Comparison of ENCODE assay signal across 15 cellular contexts in the genomic region with DNA sequence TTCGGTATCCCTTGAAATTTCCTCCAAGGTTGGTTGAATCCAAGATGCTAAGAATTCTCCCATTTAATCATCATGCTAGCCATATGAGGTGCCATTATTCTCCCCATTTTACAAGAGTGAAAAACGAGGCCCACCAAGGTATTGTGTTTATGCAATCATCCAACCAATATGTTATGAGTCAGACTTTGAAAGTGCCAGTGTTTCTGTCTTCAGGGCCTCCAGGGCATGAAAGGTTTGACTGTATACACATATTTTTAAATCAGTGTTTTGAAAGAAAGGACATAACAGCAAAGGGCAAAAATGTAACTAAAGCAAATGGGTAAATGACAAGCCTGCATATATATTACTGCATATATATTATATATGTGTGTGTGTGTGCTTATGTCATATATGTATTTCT.
A peak's percentile ranks its signal among the peaks of the same experiment; 100 is the strongest.
DNase-seq lines count a peak whose midpoint lies in the region; ATAC-seq and TF ChIP-seq lines count a peak whose summit lies in the region.
"Had no signal": no experiment of that assay in that cellular context is flagged by ENCODE, and none has a peak within 500 bp of the region (broad histone marks: within the 10 kb centered on the region; RNA-seq: fewer than 3 reads in every experiment).

No MANE protein-coding gene starts in this region.

- peaks cover 1% of the 10 kb centered on the region for H3K9me3 Mint-ChIP-seq in glutamatergic neuron (ENCODE audit: unreplicated experiment)
- H3K9me3 Mint-ChIP-seq: GM23338 had no signal

- H3K27me3 Mint-ChIP-seq in glutamatergic neuron (ENCODE audit: unreplicated experiment): peaks cover 2% of the 10 kb centered on the region
- H3K27me3 Mint-ChIP-seq: CD8-positive, alpha-beta memory T cell had no signal

- H3K36me3 ChIP-seq in RWPE2 (ENCODE audit: low read depth): no peaks in the 10 kb centered on the region
- H3K36me3 ChIP-seq: BLaER1, HAP-1 had no signal

- ATAC-seq in RWPE2 (ENCODE audit: low read depth) (0 out of 3 replicates have a peak, but pooled peaks have one; percentile 25), GM18505 (IDR thresholded peaks at IDR 0.05; ENCODE audit: unreplicated experiment) (no peak)
- ATAC-seq: GM12878, GM23338 had no signal

- H3K27ac ChIP-seq in RWPE2 (ENCODE audit: poor library complexity, severe bottlenecking): peak overlapping the region; percentile 10
- H3K27ac ChIP-seq: 22Rv1, BLaER1 had no signal

- peaks cover 3% of the 10 kb centered on the region for H3K4me1 Mint-ChIP-seq in glutamatergic neuron (ENCODE audit: low read depth, unreplicated experiment)
- H3K4me1 Mint-ChIP-seq: CD8-positive, alpha-beta memory T cell had no signal

- peak; percentile 1 for DNase-seq in DMS53 (lab: John Stamatoyannopoulos, UW)
- DNase-seq in DMS53 treated with DMSO at 0.1 percent for 48 hours (lab: John Stamatoyannopoulos, UW; ENCODE audit: unreplicated experiment): no peak
- no peak for DNase-seq in RWPE2 (ENCODE audit: low spot score)
- peak; percentile 73 for DNase-seq in epithelial cell of esophagus (ENCODE audit: low read depth)
- peak; percentile 54 for DNase-seq in renal cortical epithelial cell (ENCODE audit: low read depth)
- DNase-seq in glutamatergic neuron: no peak
- no peak for DNase-seq in pons (ENCODE audit: low spot score)
- DNase-seq: Caco-2; CD8-positive, alpha-beta memory T cell had no signal

- no peak for TF ChIP-seq POLR2A in GM18505 (IDR thresholded peaks at IDR 0.05; ENCODE audit: borderline replicate concordance, extremely low read depth, insufficient read depth, insufficient read length)

- H3K9me3 ChIP-seq in RWPE2 (ENCODE audit: severe bottlenecking): no peaks in the 10 kb centered on the region
- H3K9me3 ChIP-seq: BLaER1, Caco-2, HAP-1 had no signal

- no peaks in the 10 kb centered on the region for H3K36me3 Mint-ChIP-seq in glutamatergic neuron (ENCODE audit: unreplicated experiment)
- H3K36me3 Mint-ChIP-seq: CD8-positive, alpha-beta memory T cell had no signal

- TF ChIP-seq CTCF in RWPE2 (IDR thresholded peaks at IDR 0.05; ENCODE audit: poor library complexity, severe bottlenecking) (no peak), epithelial cell of esophagus (IDR thresholded peaks at IDR 0.05; ENCODE audit: insufficient read depth, low read depth, low read length, missing control alignments) (no peak), glutamatergic neuron (IDR thresholded peaks at IDR 0.05; ENCODE audit: partially characterized antibody, unreplicated experiment) (no peak)

- no peaks in the 10 kb centered on the region for H3K27me3 ChIP-seq in RWPE2 (ENCODE audit: insufficient read depth, poor library complexity, severe bottlenecking)
- H3K27me3 ChIP-seq: BLaER1 had no signal

- H3K27ac Mint-ChIP-seq in glutamatergic neuron (ENCODE audit: unreplicated experiment): no peak overlapping the region
- H3K27ac Mint-ChIP-seq: CD8-positive, alpha-beta memory T cell; GM23338 had no signal

- H3K4me3 ChIP-seq in RWPE2 (ENCODE audit: severe bottlenecking): no peak overlapping the region
- H3K4me3 ChIP-seq in epithelial cell of esophagus (ENCODE audit: low read length): no peak overlapping the region
- H3K4me3 ChIP-seq: BLaER1, GM12878, GM23338, HAP-1 had no signal

- H3K4me3 Mint-ChIP-seq in glutamatergic neuron (ENCODE audit: unreplicated experiment): no peak overlapping the region
- H3K4me3 Mint-ChIP-seq: CD8-positive, alpha-beta memory T cell; GM23338 had no signal

- peaks cover 11% of the 10 kb centered on the region for H3K4me1 ChIP-seq in RWPE2 (ENCODE audit: insufficient read depth, poor library complexity, severe bottlenecking)
- H3K4me1 ChIP-seq: BLaER1, Caco-2, HAP-1 had no signal

Comparison
In these comparisons a context has a peak if more than half of its experiments do, and no peak if none do; other contexts are left out.
1. DNase-seq: peak in DMS53 (single experiment), epithelial cell of esophagus (single experiment) and renal cortical epithelial cell (single experiment); none in DMS53 treated with DMSO at 0.1 percent for 48 hours (single experiment), RWPE2 (single experiment), glutamatergic neuron (single experiment) and pons (single experiment).